In the genomic region with DNA sequence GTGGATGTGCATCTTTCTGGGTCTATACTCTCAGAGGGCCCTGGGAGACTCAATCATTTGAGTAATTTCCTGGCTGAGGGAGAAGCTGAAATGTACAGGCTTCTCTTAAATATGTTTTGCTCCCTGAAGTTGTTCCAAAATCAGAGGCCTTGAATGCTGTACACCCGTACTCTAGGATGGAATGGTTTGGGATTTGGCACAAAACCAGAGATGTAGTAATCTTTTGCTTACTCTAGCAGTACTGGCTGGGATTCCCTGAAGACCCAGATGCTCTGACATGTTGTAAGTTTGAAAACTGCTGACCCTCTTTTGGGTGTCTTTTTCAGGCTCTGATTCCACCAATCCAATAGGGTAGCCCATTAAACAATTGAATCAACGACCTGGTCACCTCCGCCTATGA, we compare ENCODE assay signal across 28 cellular contexts. TPM values are rescaled to one million over a fixed set of nuclear protein-coding genes. Genes with fewer than 3 reads are reported as not detected.
DNase-seq lines count a peak whose midpoint lies in the region; ATAC-seq and TF ChIP-seq lines count a peak whose summit lies in the region.
"Had no signal": no experiment of that assay in that cellular context is flagged by ENCODE, and none has a peak within 500 bp of the region (broad histone marks: within the 10 kb centered on the region; RNA-seq: fewer than 3 reads in every experiment).

No MANE protein-coding gene starts in this region.

- H3K27me3 ChIP-seq in psoas muscle (ENCODE audit: insufficient read depth in 3 of 3, low read length in 2 of 3) (no peaks in the 10 kb centered on the region), aorta (ENCODE audit: control insufficient read depth in 1 of 2, insufficient read depth in 2 of 2, low read length in 1 of 2) (no peaks in the 10 kb centered on the region), lower lobe of right lung (ENCODE audit: low read depth) (no peaks in the 10 kb centered on the region)
- H3K27me3 ChIP-seq: breast epithelium, neural progenitor cell, SJCRH30 had no signal

- H3K4me3 ChIP-seq in fibroblast of pulmonary artery (replicated peaks; ENCODE audit: low read depth, low read length) (no peak overlapping the region), psoas muscle (no peak overlapping the region), aorta (ENCODE audit: low read length in 2 of 2) (no peak overlapping the region), lower lobe of right lung (no peak overlapping the region)
- H3K4me3 ChIP-seq: breast epithelium, neural progenitor cell, SJCRH30 had no signal

- intact Hi-C loops in Right ventricle myocardium superior (cut with DNase I) (no loop called here), left cardiac atrium (cut with DNase I) (no loop called here), psoas muscle (cut with DNase I) (no loop called here), aorta (cut with DNase I) (no loop called here), lower lobe of right lung (cut with DNase I) (no loop called here)

- H3K36me3 ChIP-seq in psoas muscle (ENCODE audit: insufficient read depth in 1 of 2, low read depth in 1 of 2) (peaks cover 0 to 14% of the 10 kb centered on the region in 2 donors), aorta (ENCODE audit: control insufficient read depth in 1 of 2, insufficient read depth in 2 of 2, low read length in 1 of 2) (no peaks in the 10 kb centered on the region), lower lobe of right lung (no peaks in the 10 kb centered on the region)
- H3K36me3 ChIP-seq: breast epithelium, neural progenitor cell, SJCRH30 had no signal

- H3K4me1 ChIP-seq in psoas muscle (peaks cover 75% of the 10 kb centered on the region), aorta (ENCODE audit: control insufficient read depth in 1 of 2, insufficient read depth in 2 of 2, low read length in 2 of 2) (no peaks in the 10 kb centered on the region), lower lobe of right lung (no peaks in the 10 kb centered on the region)
- H3K4me1 ChIP-seq: breast epithelium had no signal

- ATAC-seq in Right ventricle myocardium superior (ENCODE audit: poor library complexity): peak; percentile 16
- no peak for ATAC-seq in left cardiac atrium
- ATAC-seq in psoas muscle: no peak
- peak; percentile 55 for ATAC-seq in aorta (ENCODE audit: low FRiP score)
- no peak for ATAC-seq in lower lobe of right lung

- TF ChIP-seq CTCF in fibroblast of pulmonary artery (IDR thresholded peaks at IDR 0.05; ENCODE audit: low read length, missing control alignments): no peak
- no peak for TF ChIP-seq CTCF in psoas muscle (IDR thresholded peaks at IDR 0.05)
- no peak for TF ChIP-seq CTCF in GM10266 (IDR thresholded peaks at IDR 0.05; ENCODE audit: control insufficient read depth, insufficient read depth, low read depth, missing control alignments)
- TF ChIP-seq CTCF in lower lobe of right lung (IDR thresholded peaks at IDR 0.05): no peak

- WGBS in psoas muscle, 3 donors: 63 to 78% (median 68%) methylated on average over 3 of the region's 3 CpGs
- WGBS in aorta, 2 donors: 64 to 68% methylated on average over 3 of the region's 3 CpGs

- H3K9me3 ChIP-seq in psoas muscle (no peaks in the 10 kb centered on the region), aorta (ENCODE audit: control insufficient read depth, low read length) (no peaks in the 10 kb centered on the region), lower lobe of right lung (no peaks in the 10 kb centered on the region)
- H3K9me3 ChIP-seq: breast epithelium, SJCRH30 had no signal

- DNase-seq in Right ventricle myocardium superior (no peak), left cardiac atrium (no peak), fibroblast of pulmonary artery (ENCODE audit: low read depth) (peak; percentile 45), psoas muscle (no peak), aorta (no peak), UCSD-AML1 (lab: John Stamatoyannopoulos, UW; ENCODE audit: unreplicated experiment) (no peak), GM10266 (ENCODE audit: extremely low spot score) (no peak), lower lobe of right lung (no peak)
- DNase-seq: 8988T; activated CD4-positive, alpha-beta T cell treated with anti-CD3 and anti-CD28 coated beads for 48 hours; activated CD8-positive, alpha-beta memory T cell treated with anti-CD3 and anti-CD28 coated beads for 24 hours; activated T-cell treated with anti-CD3 and anti-CD28 coated beads for 4 hours; DMS79 treated with DMSO at 0.1 percent for 48 hours; foreskin melanocyte; GDM1; NCI-H1048; NCI-H1694; NCI-H446 treated with DMSO at 0.1 percent for 48 hours; NCI-H82; right cardiac atrium; SJCRH30; stimulated activated CD4-positive, alpha-beta T cell treated with anti-CD3 and anti-CD28 coated beads, Interleukin-12 subunit alpha, Interleukin-12 subunit beta, amount 100 ng/mL, for 4 hours; stimulated activated CD4-positive, alpha-beta T cell treated with anti-CD3 and anti-CD28 coated beads, Interleukin-4, amount 100 ng/mL, for 1 hour; SW 1271; T1000; trophoblast cell had no signal

- peak overlapping the region; percentile 96 for H3K27ac ChIP-seq in psoas muscle
- no peak overlapping the region for H3K27ac ChIP-seq in aorta (ENCODE audit: low read depth in 1 of 2, low read length in 2 of 2)
- H3K27ac ChIP-seq in lower lobe of right lung: no peak overlapping the region
- H3K27ac ChIP-seq: neural progenitor cell, SJCRH30 had no signal

RNA-seq across cellular contexts. Expression of gene ACACB, which starts 10.4 kb away (rescaled TPM):
- total RNA-seq in Right ventricle myocardium superior: 167 TPM
- total RNA-seq in left cardiac atrium: 100 to 1,000 TPM; 165 to 172 TPM
- total RNA-seq in psoas muscle: 100 to 1,000 TPM; 113 to 503 (median 331) TPM
- polyA plus RNA-seq in psoas muscle: 100 to 1,000 TPM in 2 of 3 donors, 10 to 100 TPM in 1; 27.0 to 275 (median 136) TPM
- total RNA-seq in aorta: 10 to 100 TPM; 46.8 to 70.3 TPM
- 10 to 100 TPM in 1 of 2 donors, 1 to 10 TPM in 1; 8.4 to 13.4 TPM for polyA plus RNA-seq in aorta
- total RNA-seq in lower lobe of right lung: 42.5 TPM

RNA-seq across cellular contexts. Expression of gene UNG, which starts 29.4 kb away (rescaled TPM):
- total RNA-seq in Right ventricle myocardium superior (24.8 TPM), left cardiac atrium (10 to 100 TPM; 13.9 to 16.6 TPM), psoas muscle (10 to 100 TPM; 40.4 to 68.9 (median 42.1) TPM), aorta (10 to 100 TPM in 1 of 2 donors, 1 to 10 TPM in 1; 9.1 to 17.6 TPM), lower lobe of right lung (20.5 TPM)
- polyA plus RNA-seq in psoas muscle (10 to 100 TPM; 34.3 to 93.1 (median 36.7) TPM), aorta (1 to 10 TPM; 7.4 to 8.5 TPM)

RNA-seq across cellular contexts. Expression of gene ALKBH2, which starts 33.5 kb away (rescaled TPM):
- total RNA-seq in Right ventricle myocardium superior (7.2 TPM), left cardiac atrium (10 to 100 TPM in 1 of 2 donors, 1 to 10 TPM in 1; 8.5 to 12.0 TPM), psoas muscle (10 to 100 TPM in 3 of 4 donors, 1 to 10 TPM in 1; 7.3 to 25.3 (median 17.7) TPM), aorta (10 to 100 TPM; 11.0 to 12.6 TPM), lower lobe of right lung (9.6 TPM)
- polyA plus RNA-seq in psoas muscle (10 to 100 TPM; 28.0 to 50.4 (median 28.5) TPM), aorta (10 to 100 TPM; 12.1 to 36.3 TPM)

Comparison
In these comparisons a context has a peak if more than half of its experiments do, and no peak if none do; other contexts are left out.
1. ATAC-seq: peak in Right ventricle myocardium superior (single experiment) and aorta (single experiment); none in left cardiac atrium (0 of 2), psoas muscle (0 of 4) and lower lobe of right lung (0 of 2).